In the genomic region with DNA sequence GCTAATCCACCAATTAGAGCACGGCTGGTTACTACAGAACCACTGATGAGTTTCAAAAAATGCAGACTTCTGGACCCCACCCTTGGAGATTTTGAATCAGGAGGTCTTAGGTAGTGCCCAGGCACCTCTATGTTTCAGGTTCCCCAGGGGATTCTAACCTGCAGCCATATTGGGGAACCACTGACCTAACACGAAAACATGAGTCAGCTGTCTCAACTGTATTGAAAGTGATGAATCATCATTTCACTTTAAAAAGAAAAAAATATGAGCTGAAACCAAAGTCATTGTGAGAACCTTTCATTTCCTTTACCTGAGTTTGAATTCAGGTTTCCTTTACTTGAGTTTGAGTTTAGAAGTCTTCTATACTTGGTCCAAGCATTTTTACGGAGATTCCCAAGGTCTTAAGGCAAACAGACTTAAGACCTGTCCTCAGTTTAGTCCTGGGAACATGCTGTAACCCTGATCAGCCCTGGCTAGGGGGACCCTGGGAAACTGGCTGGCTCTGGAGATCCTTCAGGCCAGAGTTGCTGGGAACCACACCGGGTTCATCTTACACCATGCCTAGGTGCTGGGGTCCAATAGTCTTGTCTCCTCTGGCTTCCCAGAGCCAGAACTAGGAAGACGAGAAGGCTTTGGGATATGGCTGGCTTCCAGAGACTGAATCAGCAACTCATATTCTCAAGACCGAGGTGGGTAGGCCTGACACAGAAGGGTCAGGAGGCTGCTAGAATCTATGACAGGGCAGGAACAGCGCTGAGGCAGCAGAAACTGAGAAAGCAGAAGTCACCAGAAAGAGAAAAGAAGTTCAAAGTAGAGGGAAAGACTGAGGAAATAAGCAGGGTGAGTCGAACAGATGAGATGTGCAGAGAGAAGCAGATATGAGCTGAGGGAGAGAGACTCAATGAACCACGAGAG, we compare ENCODE assay signal across 8 cellular contexts. TPM values are rescaled to one million over a fixed set of nuclear protein-coding genes. Genes with fewer than 3 reads are reported as not detected.
DNase-seq lines count a peak whose midpoint lies in the region; ATAC-seq and TF ChIP-seq lines count a peak whose summit lies in the region.

No MANE protein-coding gene starts in this region.

- peak overlapping the region; percentile 80 for H3K4me2 ChIP-seq in KMS-11

- intact Hi-C loops in adrenal gland (cut with DNase I), result no loop called here
- intact Hi-C loops in A673 (cut with micrococcal nuclease; ENCODE audit: unreplicated experiment), result no loop called here

- no peak overlapping the region for H3K4me3 ChIP-seq in KMS-11 (IDR thresholded peaks at IDR 0.05; ENCODE audit: insufficient read depth, low read depth, low read length)
- H3K4me3 ChIP-seq in adrenal gland, result no peak overlapping the region
- H3K4me3 ChIP-seq in A673 (ENCODE audit: low read depth, low read length, poor library complexity, severe bottlenecking), result no peak overlapping the region
- no peak overlapping the region for H3K4me3 ChIP-seq in suprapubic skin

- no TSS peak for BruUV-seq in A673 (replicated peaks; lab: Mats Ljungman, UMichigan)

- H3K9me3 ChIP-seq in adrenal gland (replicated peaks in 1 of 3), result no peaks in the 10 kb centered on the region
- H3K9me3 ChIP-seq in A673 (ENCODE audit: low read depth, low read length, poor library complexity, severe bottlenecking), result no peaks in the 10 kb centered on the region
- H3K9me3 ChIP-seq in suprapubic skin, result no peaks in the 10 kb centered on the region

- H3K4me1 ChIP-seq in KMS-11 (ENCODE audit: low read depth, poor library complexity, severe bottlenecking), result peaks cover 35% of the 10 kb centered on the region
- H3K4me1 ChIP-seq in adrenal gland (replicated peaks in 1 of 2), result peaks cover 0 to 8% of the 10 kb centered on the region in 2 donors
- H3K4me1 ChIP-seq in A673 (ENCODE audit: insufficient read depth, low read length, poor library complexity, severe bottlenecking), result no peaks in the 10 kb centered on the region
- H3K4me1 ChIP-seq in suprapubic skin, result no peaks in the 10 kb centered on the region

- CTCF ChIA-PET in A673 (lab: Charles Lee), result no interaction called here

- H3K27me3 ChIP-seq in KMS-11 (ENCODE audit: insufficient read depth, low read depth) (no peaks in the 10 kb centered on the region), adrenal gland (no peaks in the 10 kb centered on the region), A673 (replicated peaks; ENCODE audit: insufficient read depth, low read depth, low read length, poor library complexity) (no peaks in the 10 kb centered on the region), suprapubic skin (no peaks in the 10 kb centered on the region)

- no peak for TF ChIP-seq CTCF in KMS-11 (conservative IDR thresholded peaks at IDR 0.05; ENCODE audit: low read depth, low read length)
- no peak for TF ChIP-seq CTCF in adrenal gland (IDR thresholded peaks at IDR 0.05)
- no peak for TF ChIP-seq CTCF in A673 (conservative IDR thresholded peaks at IDR 0.05; ENCODE audit: low read depth, low read length)
- TF ChIP-seq CTCF in suprapubic skin (IDR thresholded peaks at IDR 0.05), result no peak

- ATAC-seq in GM18505 (IDR thresholded peaks at IDR 0.05; ENCODE audit: unreplicated experiment), result peak; percentile 84
- ATAC-seq in GM21737 (IDR thresholded peaks at IDR 0.05; ENCODE audit: unreplicated experiment), result peak; percentile 83

- H3K36me3 ChIP-seq in KMS-11 (ENCODE audit: insufficient read depth), result no peaks in the 10 kb centered on the region
- no peaks in the 10 kb centered on the region for H3K36me3 ChIP-seq in adrenal gland (replicated peaks in 1 of 2)
- H3K36me3 ChIP-seq in A673 (ENCODE audit: insufficient read depth, low read length, poor library complexity, severe bottlenecking), result no peaks in the 10 kb centered on the region
- H3K36me3 ChIP-seq in suprapubic skin, result no peaks in the 10 kb centered on the region

- peak; percentile 44 to 75 (median 55) for DNase-seq in adrenal gland
- DNase-seq in medulla oblongata (ENCODE audit: extremely low spot score), result peak; percentile 77
- DNase-seq in A673 (ENCODE audit: low spot score), result no peak
- no peak for DNase-seq in effector CD8-positive, alpha-beta T cell (lab: John Stamatoyannopoulos, UW)
- no peak for DNase-seq in suprapubic skin (ENCODE audit: low spot score in 2 of 2)

- POLR2A ChIA-PET in A673 (lab: Charles Lee; ENCODE audit: low non-redundant PET), result no interaction called here

- no peak for TF ChIP-seq POLR2A in GM18505 (IDR thresholded peaks at IDR 0.05; ENCODE audit: borderline replicate concordance, extremely low read depth, insufficient read depth, insufficient read length)
- no peak for TF ChIP-seq POLR2A in adrenal gland (IDR thresholded peaks at IDR 0.05)
- TF ChIP-seq POLR2A in suprapubic skin (IDR thresholded peaks at IDR 0.05), result no peak

- H3K27ac ChIP-seq in KMS-11 (peak overlapping the region; percentile 97), adrenal gland (peak overlapping the region; percentile 15 to 75 (median 35)), A673 (ENCODE audit: low read depth, low read length, poor library complexity, severe bottlenecking) (no peak overlapping the region), suprapubic skin (no peak overlapping the region)

- peak overlapping the region; percentile 80 for H3K9ac ChIP-seq in KMS-11

- H2AFZ ChIP-seq in KMS-11 (ENCODE audit: low read depth), result peak overlapping the region; percentile 65

- whole genome bisulfite sequencing in adrenal gland, 4 donors, result 56 to 63% (median 61%) methylated on average over 7 to 9 of the region's 9 CpGs
- WGBS in suprapubic skin, result 71% methylated on average over 9 of the region's 9 CpGs

- no peaks in the 10 kb centered on the region for H4K20me1 ChIP-seq in KMS-11 (ENCODE audit: insufficient read depth)

- no peak for TF ChIP-seq EP300 in suprapubic skin (IDR thresholded peaks at IDR 0.05)

- no peaks in the 10 kb centered on the region for H3K79me2 ChIP-seq in KMS-11 (ENCODE audit: insufficient read depth, low read depth)

RNA-seq across cellular contexts. Expression of gene PDCD1LG2, which starts 16.5 kb away (rescaled TPM):
- total RNA-seq in adrenal gland (1 to 10 TPM in 7 of 8 donors, under 1 TPM in 1; 0.57 to 5.5 (median 1.9) TPM), A673 (2021) (0.37 and 0.47 TPM in 2 replicates), suprapubic skin (1 to 10 TPM in 2 of 4 donors, under 1 TPM in 2; 0.49 to 2.2 (median 0.99) TPM)
- polyA plus RNA-seq in adrenal gland, result under 1 TPM; 0.40 to 0.97 (median 0.72) TPM

RNA-seq across cellular contexts. Expression of gene CD274, which starts 43.5 kb away (rescaled TPM):
- total RNA-seq in adrenal gland (1 to 10 TPM in 7 of 8 donors, under 1 TPM in 1; 0.66 to 5.8 (median 2.4) TPM), A673 (2021) (0.33 and 0.62 TPM in 2 replicates), suprapubic skin (1 to 10 TPM in 1 of 4 donors, under 1 TPM in 2, not detected in 1; 0.15 to 1.6 (median 0.64) TPM)
- 1 to 10 TPM in 2 of 3 donors, under 1 TPM in 1; 0.98 to 2.1 (median 1.1) TPM for polyA plus RNA-seq in adrenal gland

RNA-seq across cellular contexts. Expression of gene PLGRKT, which starts 56.1 kb away (rescaled TPM):
- total RNA-seq in adrenal gland, result 10 to 100 TPM; 15.8 to 32.0 (median 20.7) TPM
- 10 to 100 TPM in 1 of 3 donors, 1 to 10 TPM in 2; 7.2 to 25.2 (median 7.2) TPM for polyA plus RNA-seq in adrenal gland
- total RNA-seq in A673 (2021), result 30.9 and 38.4 TPM in 2 replicates
- total RNA-seq in suprapubic skin, result 10 to 100 TPM in 3 of 4 donors, 1 to 10 TPM in 1; 6.9 to 18.5 (median 13.4) TPM

Comparison
In these comparisons a context has a peak if more than half of its experiments do, and no peak if none do; other contexts are left out.
1. H3K27ac ChIP-seq: peak in KMS-11 (single experiment) and adrenal gland (5 of 5); none in A673 (single experiment) and suprapubic skin (single experiment).
2. DNase-seq: peak in adrenal gland (7 of 7) and medulla oblongata (single experiment); none in A673 (single experiment), effector CD8-positive, alpha-beta T cell (single experiment) and suprapubic skin (0 of 2).